11 cellular contexts compared by ENCODE assay signal in the genomic region with DNA sequence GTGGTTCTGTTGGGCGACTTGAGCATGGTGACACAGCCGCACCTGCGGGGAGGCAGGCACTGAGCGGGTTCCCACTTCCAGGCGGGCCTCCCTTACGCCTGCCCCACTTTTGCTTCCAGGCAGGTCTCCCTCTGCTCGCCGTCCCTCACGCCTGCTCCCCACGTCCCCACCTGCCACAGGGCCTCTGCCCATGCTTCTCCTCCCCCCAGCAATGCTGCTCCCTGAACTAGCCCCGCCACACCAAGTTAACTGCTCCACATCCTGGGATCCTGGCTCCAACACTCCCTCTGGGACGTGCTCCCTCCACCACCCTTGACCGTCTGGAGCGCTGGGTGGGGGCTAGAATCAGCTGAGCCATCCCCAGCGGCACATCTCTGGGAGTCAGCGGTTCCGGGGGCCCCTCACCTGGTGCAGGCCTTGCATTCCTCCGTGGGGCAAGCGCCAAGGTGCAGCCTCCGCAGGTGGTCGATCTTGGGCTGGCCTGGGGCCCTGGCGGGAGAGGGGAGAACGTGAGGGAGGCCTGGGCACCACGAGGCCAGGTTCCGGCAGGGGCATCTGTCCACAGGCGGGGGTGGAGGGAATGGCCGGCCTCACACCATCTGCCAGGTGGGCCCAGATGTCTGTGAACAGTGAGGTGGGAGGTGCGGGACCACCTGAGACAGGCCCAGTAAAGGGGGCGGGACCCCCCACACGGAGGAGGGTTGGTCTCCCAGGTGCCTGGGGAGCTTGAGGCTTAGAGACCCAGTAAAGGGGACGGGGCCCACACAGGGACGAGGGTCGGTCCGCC. TPM values are rescaled to one million over a fixed set of nuclear protein-coding genes. Genes with fewer than 3 reads are reported as not detected.
DNase-seq lines count a peak whose midpoint lies in the region; ATAC-seq and TF ChIP-seq lines count a peak whose summit lies in the region.
"Had no signal": no experiment of that assay in that cellular context is flagged by ENCODE, and none has a peak within 500 bp of the region (broad histone marks: within the 10 kb centered on the region; RNA-seq: fewer than 3 reads in every experiment).

No MANE protein-coding gene starts in this region.

- TF ChIP-seq CTCF in tibial artery (IDR thresholded peaks at IDR 0.05): no peak
- TF ChIP-seq CTCF in SK-N-SH (IDR thresholded peaks at IDR 0.05): no peak

- POLR2A ChIA-PET in SK-N-SH (lab: Yijun Ruan, JAX): no interaction called here

- no peak overlapping the region for H3K9ac ChIP-seq in SK-N-SH

- H3K36me3 ChIP-seq in SJSA1: peaks cover 41% of the 10 kb centered on the region
- peaks cover 18 to 63% (median 38%) of the 10 kb centered on the region in 3 donors for H3K36me3 ChIP-seq in tibial artery
- peaks cover 0 to 30% of the 10 kb centered on the region in 2 experiments for H3K36me3 ChIP-seq in SK-N-SH (replicated peaks in 1 of 2; ENCODE audit: control insufficient read depth in 1 of 2, insufficient read depth in 2 of 2, low read length in 1 of 2)

- peaks cover 31% of the 10 kb centered on the region for H3K4me1 ChIP-seq in SJSA1 (replicated peaks)
- H3K4me1 ChIP-seq in right cardiac atrium (ENCODE audit: control insufficient read depth, insufficient read depth, low read length): no peaks in the 10 kb centered on the region
- H3K4me1 ChIP-seq in tibial artery: peaks cover 0 to 18% (median 11%) of the 10 kb centered on the region in 4 donors
- H3K4me1 ChIP-seq in SK-N-SH (ENCODE audit: control insufficient read depth in 1 of 2, insufficient read depth in 2 of 2, low read depth in 1 of 2, low read length in 1 of 2): peaks cover 4 to 16% of the 10 kb centered on the region in 2 experiments; a peak in 2 of 4 replicates

- no peaks in the 10 kb centered on the region for H3K9me2 ChIP-seq in SK-N-SH

- 92% methylated on average over 34 of the region's 34 CpGs for WGBS in right cardiac atrium
- WGBS in SK-N-SH (ENCODE audit: low lambda C conversion rate): 91% methylated on average over 21 of the region's 34 CpGs

- no peak overlapping the region for H2AFZ ChIP-seq in SK-N-SH (ENCODE audit: low read depth)

- H3K27me3 ChIP-seq in SJSA1 (replicated peaks): no peaks in the 10 kb centered on the region
- H3K27me3 ChIP-seq in right cardiac atrium (ENCODE audit: control insufficient read depth, insufficient read depth): no peaks in the 10 kb centered on the region
- H3K27me3 ChIP-seq in tibial artery: no peaks in the 10 kb centered on the region
- H3K27me3 ChIP-seq in SK-N-SH (ENCODE audit: insufficient read depth): no peaks in the 10 kb centered on the region

- CTCF ChIA-PET in SK-N-SH (lab: Yijun Ruan, JAX): interaction anchor here (1.0 kb wide), 1 partner anchor 113 kb away, joined by 3 read pairs; no protein-coding TSS in a partner anchor

- no peaks in the 10 kb centered on the region for H4K20me1 ChIP-seq in SK-N-SH (ENCODE audit: insufficient read depth)

- peak overlapping the region; percentile 81 for H3K27ac ChIP-seq in SJSA1
- H3K27ac ChIP-seq in right cardiac atrium (ENCODE audit: low read length): no peak overlapping the region
- peak overlapping the region; percentile 62 to 70 for H3K27ac ChIP-seq in tibial artery
- peak overlapping the region in 1 of 2 experiments; percentile 67; a peak in 1 of 4 replicates for H3K27ac ChIP-seq in SK-N-SH (ENCODE audit: low read depth in 2 of 2, low read length in 1 of 2)

- peaks cover 20% of the 10 kb centered on the region for H3F3A ChIP-seq in SK-N-SH (replicated peaks; ENCODE audit: insufficient read depth)

- TF ChIP-seq EP300 in SK-N-SH (IDR thresholded peaks at IDR 0.05; ENCODE audit: borderline replicate concordance in 1 of 2, low read depth in 1 of 2, low read length in 1 of 2): no peak

- H3K9me3 ChIP-seq in SJSA1 (replicated peaks) (no peaks in the 10 kb centered on the region), right cardiac atrium (ENCODE audit: control insufficient read depth, low read length) (no peaks in the 10 kb centered on the region), tibial artery (no peaks in the 10 kb centered on the region), SK-N-SH (no peaks in the 10 kb centered on the region)

- no peak for DNase-seq in SJSA1 (ENCODE audit: low read depth in 1 of 2, low spot score in 2 of 2)
- peak in 1 of 3 donors; percentile 65 for DNase-seq in right cardiac atrium
- no peak for DNase-seq in tibial artery
- no peak for DNase-seq in GM19240 (ENCODE audit: insufficient read length, low spot score)
- no peak for DNase-seq in SK-N-SH
- DNase-seq: DMS 273 treated with DMSO at 0.1 percent for 48 hours; H9; Karpas-422; stimulated activated CD4-positive, alpha-beta T cell treated with anti-CD3 and anti-CD28 coated beads, Interleukin-1b, Interleukin-23, amount 100 ng/mL, for 48 hours had no signal

- H3K79me2 ChIP-seq in SK-N-SH (ENCODE audit: insufficient read depth): no peaks in the 10 kb centered on the region

- intact Hi-C loops in right cardiac atrium (cut with DNase I): loop anchor here in 2 of 4 donors (10.0 kb wide), 1 partner anchor 46 kb away; a partner anchor contains a TSS
- intact Hi-C loops in tibial artery (cut with DNase I; ENCODE audit: low total_unique reads): no loop called here

- no peak overlapping the region for H3K4me3 ChIP-seq in SJSA1
- no peak overlapping the region for H3K4me3 ChIP-seq in right cardiac atrium (ENCODE audit: low read length)
- H3K4me3 ChIP-seq in tibial artery: no peak overlapping the region
- no peak overlapping the region for H3K4me3 ChIP-seq in SK-N-SH (ENCODE audit: low read depth in 2 of 2, low read length in 1 of 2)

- TF ChIP-seq RAD21 in SK-N-SH (IDR thresholded peaks at IDR 0.05; ENCODE audit: low read length): no peak

- H3K4me2 ChIP-seq in SK-N-SH: no peak overlapping the region

- ATAC-seq in right cardiac atrium: peak; percentile 0 to 1
- no peak for ATAC-seq in GM18517 (IDR thresholded peaks at IDR 0.05; ENCODE audit: unreplicated experiment)

TF ChIP-seq in SK-N-SH, 30 proteins besides CTCF, POLR2A, EP300 and RAD21:
- no peak for TF ChIP-seq POLR2AphosphoS5 (IDR thresholded peaks at IDR 0.05; ENCODE audit: low read depth, low read length)
- no peak for TF ChIP-seq MXI1 (IDR thresholded peaks at IDR 0.05; ENCODE audit: low read depth, low read length)
- no peak for TF ChIP-seq CHD2 (IDR thresholded peaks at IDR 0.05; ENCODE audit: low read length, partially characterized antibody)
- no peak for TF ChIP-seq JUND (IDR thresholded peaks at IDR 0.05)
- TF ChIP-seq RXRA (IDR thresholded peaks at IDR 0.05; ENCODE audit: borderline replicate concordance, low read depth): no peak
- TF ChIP-seq SIN3A (IDR thresholded peaks at IDR 0.05; ENCODE audit: borderline replicate concordance, low read depth, low read length): no peak
- TF ChIP-seq, protein P1, sequence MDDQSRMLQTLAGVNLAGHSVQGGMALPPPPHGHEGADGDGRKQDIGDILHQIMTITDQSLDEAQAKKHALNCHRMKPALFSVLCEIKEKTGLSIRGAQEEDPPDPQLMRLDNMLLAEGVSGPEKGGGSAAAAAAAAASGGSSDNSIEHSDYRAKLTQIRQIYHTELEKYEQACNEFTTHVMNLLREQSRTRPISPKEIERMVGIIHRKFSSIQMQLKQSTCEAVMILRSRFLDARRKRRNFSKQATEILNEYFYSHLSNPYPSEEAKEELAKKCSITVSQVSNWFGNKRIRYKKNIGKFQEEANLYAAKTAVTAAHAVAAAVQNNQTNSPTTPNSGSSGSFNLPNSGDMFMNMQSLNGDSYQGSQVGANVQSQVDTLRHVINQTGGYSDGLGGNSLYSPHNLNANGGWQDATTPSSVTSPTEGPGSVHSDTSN (IDR thresholded peaks at IDR 0.05): no peak
- no peak for TF ChIP-seq FOSL2 (IDR thresholded peaks at IDR 0.05; ENCODE audit: borderline replicate concordance, low read depth)
- no peak for TF ChIP-seq EZH2phosphoT487 (IDR thresholded peaks at IDR 0.05; ENCODE audit: borderline replicate concordance, low read depth)
- TF ChIP-seq TEAD4 (IDR thresholded peaks at IDR 0.05; ENCODE audit: borderline replicate concordance, insufficient read depth): no peak
- TF ChIP-seq, protein P2, sequence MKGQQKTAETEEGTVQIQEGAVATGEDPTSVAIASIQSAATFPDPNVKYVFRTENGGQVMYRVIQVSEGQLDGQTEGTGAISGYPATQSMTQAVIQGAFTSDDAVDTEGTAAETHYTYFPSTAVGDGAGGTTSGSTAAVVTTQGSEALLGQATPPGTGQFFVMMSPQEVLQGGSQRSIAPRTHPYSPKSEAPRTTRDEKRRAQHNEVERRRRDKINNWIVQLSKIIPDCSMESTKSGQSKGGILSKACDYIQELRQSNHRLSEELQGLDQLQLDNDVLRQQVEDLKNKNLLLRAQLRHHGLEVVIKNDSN (IDR thresholded peaks at IDR 0.05; ENCODE audit: borderline replicate concordance, low read depth): no peak
- no peak for TF ChIP-seq FOXM1 (IDR thresholded peaks at IDR 0.05; ENCODE audit: low read depth)

RNA-seq across cellular contexts. Expression of a gene that starts 9.2 kb away (rescaled TPM):
- 3.3 and 12.5 TPM in 2 replicates for total RNA-seq in SJSA1 (2014; rRNA removed; shearing (Covaris generic))
- total RNA-seq in right cardiac atrium: 100 to 1,000 TPM; 221 to 590 (median 310) TPM
- 869 TPM for polyA plus RNA-seq in right cardiac atrium
- polyA plus RNA-seq in SK-N-SH (2012; rRNA removed): 2.5 and 3.2 TPM in 2 replicates
- 1.8 and 2.4 TPM in 2 replicates for polyA plus RNA-seq in SK-N-SH (2012; cell fraction: cytosol; rRNA removed)
- 1.7 and 3.8 TPM in 2 replicates for polyA plus RNA-seq in SK-N-SH (2012; cell fraction: nucleus; rRNA removed)

RNA-seq across cellular contexts. Expression of a gene that starts 16.5 kb away (rescaled TPM):
- not detected in 2 replicates for total RNA-seq in SJSA1 (2014; rRNA removed; shearing (Covaris generic))
- total RNA-seq in right cardiac atrium: 1 to 10 TPM in 3 of 4 donors, under 1 TPM in 1; 0.85 to 2.6 (median 1.9) TPM
- polyA plus RNA-seq in right cardiac atrium (3.4 TPM), SK-N-SH (2012; rRNA removed) (not detected in 2 replicates)
- polyA plus RNA-seq in SK-N-SH (2012; cell fraction: cytosol; rRNA removed): not detected in 2 replicates
- 0.11 and 0.14 TPM in 2 replicates for polyA plus RNA-seq in SK-N-SH (2012; cell fraction: nucleus; rRNA removed)
- total RNA-seq: H9 had no signal
- polyA plus RNA-seq: neural cell had no signal

RNA-seq across cellular contexts. Expression of a gene that starts 24.3 kb away (rescaled TPM):
- total RNA-seq in SJSA1 (2014; rRNA removed; shearing (Covaris generic)): 17.2 and 18.7 TPM in 2 replicates
- total RNA-seq in right cardiac atrium: 10 to 100 TPM; 23.9 to 28.4 (median 25.4) TPM
- 21.3 TPM for polyA plus RNA-seq in right cardiac atrium
- polyA plus RNA-seq in SK-N-SH (2012; rRNA removed): 30.0 and 40.6 TPM in 2 replicates
- 12.5 and 22.8 TPM in 2 replicates for polyA plus RNA-seq in SK-N-SH (2012; cell fraction: cytosol; rRNA removed)
- polyA plus RNA-seq in SK-N-SH (2012; cell fraction: nucleus; rRNA removed): 49.0 and 102 TPM in 2 replicates

RNA-seq across cellular contexts. Expression of a gene that starts 24.6 kb away (rescaled TPM):
- total RNA-seq in SJSA1 (2014; rRNA removed; shearing (Covaris generic)): not detected in 2 replicates
- total RNA-seq in right cardiac atrium: not detected
- not detected for polyA plus RNA-seq in right cardiac atrium
- polyA plus RNA-seq in SK-N-SH (2012; rRNA removed): not detected in 2 replicates
- polyA plus RNA-seq in SK-N-SH (2012; cell fraction: cytosol; rRNA removed): not detected in 2 replicates
- polyA plus RNA-seq in SK-N-SH (2012; cell fraction: nucleus; rRNA removed): not detected in 2 replicates
- total RNA-seq: H9 had no signal
- polyA plus RNA-seq: neural cell had no signal

RNA-seq across cellular contexts. Expression of a gene that starts 27.9 kb away (rescaled TPM):
- total RNA-seq in SJSA1 (2014; rRNA removed; shearing (Covaris generic)): not detected in 2 replicates
- total RNA-seq in right cardiac atrium: not detected
- polyA plus RNA-seq in right cardiac atrium: not detected
- not detected in 2 replicates for polyA plus RNA-seq in SK-N-SH (2012; rRNA removed)
- not detected in 2 replicates for polyA plus RNA-seq in SK-N-SH (2012; cell fraction: cytosol; rRNA removed)
- not detected in 2 replicates for polyA plus RNA-seq in SK-N-SH (2012; cell fraction: nucleus; rRNA removed)
- polyA plus RNA-seq: neural cell had no signal

Comparison
In these comparisons a context has a peak if more than half of its experiments do, and no peak if none do; other contexts are left out.
1. RNA of a gene that starts 9.2 kb away (total RNA-seq): 221 to 590 TPM in right cardiac atrium; 3.3 to 12.5 TPM in SJSA1; every median in the first group is over 10 times any median in the second.